In genomic region chr14:20934148-20934762, GRCh38 we compare ENCODE assay signal across 8 cellular contexts. TPM values are rescaled to one million over a fixed set of nuclear protein-coding genes. Genes with fewer than 3 reads are reported as not detected.
A peak's percentile ranks its signal among the peaks of the same experiment; 100 is the strongest.
DNase-seq lines count a peak whose midpoint lies in the region; ATAC-seq and TF ChIP-seq lines count a peak whose summit lies in the region.

No MANE protein-coding gene starts in this region.

- no peak overlapping the region for H3K27ac ChIP-seq in GM23338 (ENCODE audit: low read depth)

- no peaks in the 10 kb centered on the region for H3K9me2 ChIP-seq in GM23338 (ENCODE audit: insufficient read depth)

- peak overlapping the region; percentile 53 for H3K4me2 ChIP-seq in GM23338

- peaks cover 7% of the 10 kb centered on the region for H3K27me3 Mint-ChIP-seq in GM23338 (ENCODE audit: insufficient read depth, low read depth, poor library complexity)
- peaks cover 16% of the 10 kb centered on the region for H3K27me3 Mint-ChIP-seq in activated CD4-positive, alpha-beta memory T cell treated with anti-CD3 and anti-CD28 coated beads, Interleukin-2, amount 10 ng/mL, durations not matched to agents 7 days and 5 days

- peak; percentile 99 for ATAC-seq in GM23338
- no peak for ATAC-seq in left cardiac atrium

- CTCF ChIA-PET in activated CD4-positive, alpha-beta memory T cell treated with anti-CD3 and anti-CD28 coated beads, Interleukin-2, amount 10 ng/mL, durations not matched to agents 7 days and 5 days (lab: Charles Lee) = interaction anchor here (1.0 to 1.5 kb wide), 2 partner anchors 37 to 75 kb away, joined by 4 read pairs; no protein-coding TSS in a partner anchor

- intact Hi-C loops in left cardiac atrium (cut with DNase I) = no loop called here

- POLR2A ChIA-PET in activated CD4-positive, alpha-beta memory T cell treated with anti-CD3 and anti-CD28 coated beads, Interleukin-2, amount 10 ng/mL, durations not matched to agents 7 days and 5 days (lab: Charles Lee) = no interaction called here

- no peaks in the 10 kb centered on the region for H3K27me3 ChIP-seq in GM23338 (ENCODE audit: insufficient read depth)

- peaks cover 8% of the 10 kb centered on the region for H3K4me1 Mint-ChIP-seq in GM23338
- no peaks in the 10 kb centered on the region for H3K4me1 Mint-ChIP-seq in activated CD4-positive, alpha-beta memory T cell treated with anti-CD3 and anti-CD28 coated beads, Interleukin-2, amount 10 ng/mL, durations not matched to agents 7 days and 5 days

- H3K36me3 Mint-ChIP-seq in GM23338 (ENCODE audit: low read depth) = no peaks in the 10 kb centered on the region
- no peaks in the 10 kb centered on the region for H3K36me3 Mint-ChIP-seq in activated CD4-positive, alpha-beta memory T cell treated with anti-CD3 and anti-CD28 coated beads, Interleukin-2, amount 10 ng/mL, durations not matched to agents 7 days and 5 days (ENCODE audit: low read depth)

- no peaks in the 10 kb centered on the region for H3K79me2 ChIP-seq in GM23338 (replicated peaks; ENCODE audit: insufficient read depth)

- TF ChIP-seq CTCF in GM23338 (conservative IDR thresholded peaks at IDR 0.05; ENCODE audit: low read depth in 2 of 2) = peak; percentile 87 to 96

- no peaks in the 10 kb centered on the region; the same call in 1 of the 2 replicates for H3K4me1 ChIP-seq in GM23338 (ENCODE audit: insufficient read depth)

- peak overlapping the region; percentile 83; the same call in 1 of the 2 replicates for H2AFZ ChIP-seq in GM23338

- H3F3A ChIP-seq in GM23338 (replicated peaks; ENCODE audit: low read depth) = no peaks in the 10 kb centered on the region

- H3K9me3 Mint-ChIP-seq in GM23338 = no peaks in the 10 kb centered on the region
- H3K9me3 Mint-ChIP-seq in activated CD4-positive, alpha-beta memory T cell treated with anti-CD3 and anti-CD28 coated beads, Interleukin-2, amount 10 ng/mL, durations not matched to agents 7 days and 5 days = no peaks in the 10 kb centered on the region

- no peak overlapping the region for H3K27ac Mint-ChIP-seq in GM23338
- H3K27ac Mint-ChIP-seq in activated CD4-positive, alpha-beta memory T cell treated with anti-CD3 and anti-CD28 coated beads, Interleukin-2, amount 10 ng/mL, durations not matched to agents 7 days and 5 days = no peak overlapping the region

- DNase-seq in AG08396 (ENCODE audit: low spot score) = peak; percentile 28
- DNase-seq in GM23338 (ENCODE audit: low spot score) = peak; percentile 94
- DNase-seq in activated CD4-positive, alpha-beta memory T cell treated with anti-CD3 and anti-CD28 coated beads, Interleukin-2, amount 10 ng/mL, durations not matched to agents 7 days and 5 days = peak; percentile 27
- peak; percentile 45 for DNase-seq in left cardiac atrium
- peak in 2 of 3 experiments; percentile 1 to 40 for DNase-seq in stimulated activated CD4-positive, alpha-beta T cell treated with anti-CD3 and anti-CD28 coated beads, TNF-alpha, amount 100 ng/mL, for 24 hours (ENCODE audit: low read depth in 3 of 3)
- DNase-seq in NCI-H1105 (lab: John Stamatoyannopoulos, UW) = no peak
- no peak for DNase-seq in NCI-H2171 (lab: John Stamatoyannopoulos, UW)
- DNase-seq in cerebellum (ENCODE audit: low spot score) = no peak

- no peak overlapping the region for H3K4me3 Mint-ChIP-seq in GM23338
- H3K4me3 Mint-ChIP-seq in activated CD4-positive, alpha-beta memory T cell treated with anti-CD3 and anti-CD28 coated beads, Interleukin-2, amount 10 ng/mL, durations not matched to agents 7 days and 5 days = no peak overlapping the region

- H4K20me1 ChIP-seq in GM23338 (replicated peaks; ENCODE audit: insufficient read depth) = no peaks in the 10 kb centered on the region

- H3K36me3 ChIP-seq in GM23338 (ENCODE audit: insufficient read depth) = no peaks in the 10 kb centered on the region

- H3K4me3 ChIP-seq in GM23338 = peak overlapping the region; percentile 38

TF ChIP-seq in GM23338, 12 proteins besides CTCF, POLR2A, EP300 and RAD21:
- TF ChIP-seq EZH2phosphoT487 (IDR thresholded peaks at IDR 0.05; ENCODE audit: unreplicated experiment) = no peak
- TF ChIP-seq EZH2 (IDR thresholded peaks at IDR 0.05; ENCODE audit: low read depth, unreplicated experiment) = no peak
- no peak for TF ChIP-seq ZNF114 (CRISPR knock-in tag; IDR thresholded peaks at IDR 0.05)
- no peak for TF ChIP-seq REST (IDR thresholded peaks at IDR 0.05; ENCODE audit: unreplicated experiment)
- no peak for TF ChIP-seq CREB1 (CRISPR knock-in tag; IDR thresholded peaks at IDR 0.05; ENCODE audit: low read depth)
- no peak for TF ChIP-seq JUNB (IDR thresholded peaks at IDR 0.05; ENCODE audit: unreplicated experiment)
- TF ChIP-seq ETS1 (IDR thresholded peaks at IDR 0.05) = no peak

RNA-seq across cellular contexts. Expression of gene RNASE2, which starts 21.0 kb away (rescaled TPM):
- not detected in 2 replicates for total RNA-seq in GM23338 (2014; rRNA removed; shearing (Covaris generic))
- polyA plus RNA-seq in GM23338 (2016; fragmentation: Nextera tagmentation; extraction: Ambion mirVana) = not detected in 2 replicates
- not detected for total RNA-seq in activated CD4-positive, alpha-beta memory T cell treated with anti-CD3 and anti-CD28 coated beads, Interleukin-2, amount 10 ng/mL, durations not matched to agents 7 days and 5 days
- total RNA-seq in left cardiac atrium (1 to 10 TPM; 1.6 to 3.8 TPM), cerebellum (not detected)

RNA-seq across cellular contexts. Expression of gene RNASE3, which starts 43.1 kb away (rescaled TPM):
- not detected in 2 replicates for total RNA-seq in GM23338 (2014; rRNA removed; shearing (Covaris generic))
- polyA plus RNA-seq in GM23338 (2016; fragmentation: Nextera tagmentation; extraction: Ambion mirVana) = not detected in 2 replicates
- total RNA-seq in activated CD4-positive, alpha-beta memory T cell treated with anti-CD3 and anti-CD28 coated beads, Interleukin-2, amount 10 ng/mL, durations not matched to agents 7 days and 5 days = not detected
- total RNA-seq in left cardiac atrium = not detected
- total RNA-seq in cerebellum = not detected

RNA-seq across cellular contexts. Expression of gene METTL17, which starts 55.5 kb away (rescaled TPM):
- 156 and 163 TPM in 2 replicates for total RNA-seq in GM23338 (2014; rRNA removed; shearing (Covaris generic))
- 74.9 and 77.7 TPM in 2 replicates for polyA plus RNA-seq in GM23338 (2016; fragmentation: Nextera tagmentation; extraction: Ambion mirVana)
- total RNA-seq in activated CD4-positive, alpha-beta memory T cell treated with anti-CD3 and anti-CD28 coated beads, Interleukin-2, amount 10 ng/mL, durations not matched to agents 7 days and 5 days = 10 to 100 TPM; 81.9 to 82.0 TPM
- total RNA-seq in left cardiac atrium (10 to 100 TPM; 33.8 to 39.0 TPM), cerebellum (42.2 TPM)

Comparison
In these comparisons a context has a peak if more than half of its experiments do, and no peak if none do; other contexts are left out.
1. DNase-seq: peak in AG08396 (single experiment), GM23338 (single experiment), activated CD4-positive, alpha-beta memory T cell treated with anti-CD3 and anti-CD28 coated beads, Interleukin-2, amount 10 ng/mL, durations not matched to agents 7 days and 5 days (single experiment), left cardiac atrium (single experiment) and stimulated activated CD4-positive, alpha-beta T cell treated with anti-CD3 and anti-CD28 coated beads, TNF-alpha, amount 100 ng/mL, for 24 hours (2 of 3); none in NCI-H1105 (single experiment), NCI-H2171 (single experiment) and cerebellum (single experiment).